ENCODE assay signal across 25 cellular contexts in genomic region chr17:72691017-72691416, GRCh38.
A peak's percentile ranks its signal among the peaks of the same experiment; 100 is the strongest.
DNase-seq lines count a peak whose midpoint lies in the region; ATAC-seq, FAIRE-seq and TF ChIP-seq lines count a peak whose summit lies in the region.
"Had no signal": no experiment of that assay in that cellular context is flagged by ENCODE, and none has a peak within 500 bp of the region (broad histone marks: within the 10 kb centered on the region; RNA-seq: fewer than 3 reads in every experiment).

No MANE protein-coding gene starts in this region.

- no peak overlapping the region for H3K27ac Mint-ChIP-seq in astrocyte (ENCODE audit: unreplicated experiment)
- H3K27ac Mint-ChIP-seq: IgD-negative memory B cell, T-helper 17 cell had no signal

- no peak for TF ChIP-seq RAD21 in SK-N-SH (IDR thresholded peaks at IDR 0.05; ENCODE audit: low read length)

- H3K4me3 ChIP-seq in SK-N-SH (ENCODE audit: low read depth in 2 of 2, low read length in 1 of 2) (no peak overlapping the region), astrocyte (ENCODE audit: insufficient read depth, low read depth, low read length) (no peak overlapping the region), osteoblast (ENCODE audit: insufficient read depth, low read length) (no peak overlapping the region)
- H3K4me3 ChIP-seq: Peyer's patch, SJCRH30 had no signal

- no peaks in the 10 kb centered on the region for H3K9me3 ChIP-seq in SK-N-SH
- no peaks in the 10 kb centered on the region for H3K9me3 ChIP-seq in astrocyte (ENCODE audit: insufficient read depth, low read depth, low read length)
- no peaks in the 10 kb centered on the region for H3K9me3 ChIP-seq in osteoblast (ENCODE audit: low read depth, low read length)
- H3K9me3 ChIP-seq: Peyer's patch had no signal

- peaks cover 12% of the 10 kb centered on the region for H3K36me3 Mint-ChIP-seq in astrocyte (ENCODE audit: low read depth, unreplicated experiment)

- H3K27me3 ChIP-seq in SK-N-SH (ENCODE audit: insufficient read depth), result no peaks in the 10 kb centered on the region
- no peaks in the 10 kb centered on the region for H3K27me3 ChIP-seq in astrocyte (ENCODE audit: insufficient read depth, low read length)
- no peaks in the 10 kb centered on the region for H3K27me3 ChIP-seq in osteoblast (ENCODE audit: insufficient read depth, low read length)
- H3K27me3 ChIP-seq: Peyer's patch had no signal

- FAIRE-seq in astrocyte (lab: Jason Lieb, UNC), result no peak

- H4K20me1 ChIP-seq in SK-N-SH (ENCODE audit: insufficient read depth), result no peaks in the 10 kb centered on the region
- H4K20me1 ChIP-seq in astrocyte (ENCODE audit: insufficient read depth, low read length), result no peaks in the 10 kb centered on the region
- H4K20me1 ChIP-seq in osteoblast (ENCODE audit: insufficient read depth, low read length), result no peaks in the 10 kb centered on the region

- no peak for ATAC-seq in SK-N-SH treated with all-trans-retinoic acid at 6 μM for 48 hours
- ATAC-seq: T-helper 17 cell had no signal

- TF ChIP-seq CTCF in SK-N-SH (IDR thresholded peaks at IDR 0.05) (no peak), astrocyte (IDR thresholded peaks at IDR 0.05; ENCODE audit: insufficient read depth, low read depth, low read length) (no peak), osteoblast (IDR thresholded peaks at IDR 0.05; ENCODE audit: extremely low read depth, low read depth, low read length) (no peak)

- H2AFZ ChIP-seq in SK-N-SH (ENCODE audit: low read depth) (no peak overlapping the region), astrocyte (ENCODE audit: low read depth, low read length) (no peak overlapping the region), osteoblast (ENCODE audit: low read length) (no peak overlapping the region)

- no peak overlapping the region for H3K9ac ChIP-seq in SK-N-SH
- peak overlapping the region; percentile 63 for H3K9ac ChIP-seq in astrocyte (ENCODE audit: low read length)

- peaks cover 18% of the 10 kb centered on the region for H3F3A ChIP-seq in SK-N-SH (replicated peaks; ENCODE audit: insufficient read depth)

- no peaks in the 10 kb centered on the region for H3K4me1 Mint-ChIP-seq in astrocyte (ENCODE audit: low read depth, unreplicated experiment)
- H3K4me1 Mint-ChIP-seq: IgD-negative memory B cell had no signal

- H3K9me3 Mint-ChIP-seq in astrocyte (ENCODE audit: unreplicated experiment), result peaks cover 5% of the 10 kb centered on the region
- H3K9me3 Mint-ChIP-seq: IgD-negative memory B cell had no signal

- no peaks in the 10 kb centered on the region for H3K9me2 ChIP-seq in SK-N-SH

- H3K79me2 ChIP-seq in SK-N-SH (ENCODE audit: insufficient read depth) (no peaks in the 10 kb centered on the region), astrocyte (ENCODE audit: insufficient read depth, low read length) (no peaks in the 10 kb centered on the region), osteoblast (ENCODE audit: insufficient read depth, low read length) (no peaks in the 10 kb centered on the region)

- no peaks in the 10 kb centered on the region for H3K36me3 ChIP-seq in SK-N-SH (replicated peaks in 1 of 2; ENCODE audit: control insufficient read depth in 1 of 2, insufficient read depth in 2 of 2, low read length in 1 of 2)
- no peaks in the 10 kb centered on the region for H3K36me3 ChIP-seq in astrocyte (ENCODE audit: insufficient read depth, low read length)
- H3K36me3 ChIP-seq in osteoblast (ENCODE audit: insufficient read depth, low read length), result no peaks in the 10 kb centered on the region
- H3K36me3 ChIP-seq: Peyer's patch, SJCRH30 had no signal

- DNase-seq in SK-N-SH (no peak), HCEC 1CT (peak; percentile 21), astrocyte (ENCODE audit: low read depth) (no peak), osteoblast (ENCODE audit: insufficient read length, low spot score, missing footprints) (peak; percentile 83), HUDEP-2 (lab: John Stamatoyannopoulos, UW; ENCODE audit: unreplicated experiment in 76 of 76) (no peak)
- DNase-seq in stimulated activated CD8-positive, alpha-beta memory T cell treated with anti-CD3 and anti-CD28 coated beads, Interleukin-4, amount 100 ng/mL, for 48 hours, result no peak
- no peak for DNase-seq in stimulated activated CD4-positive, alpha-beta T cell treated with anti-CD3 and anti-CD28 coated beads, Interleukin-4, amount 100 ng/mL, for 24 hours
- DNase-seq: DMS 273 treated with DMSO at 0.1 percent for 48 hours; GF-D8; H7; MV-4-11; NCI-H1105 treated with DMSO at 0.1 percent for 48 hours; NCI-H1694; NCI-H2081; NCI-H2171; NCI-H345; NCI-H524; NCI-H774; NK-92 treated with Interleukin-12 subunit alpha and Interleukin-12 subunit beta, amount 100 ng/mL, for 24 hours; Peyer's patch; SJCRH30; T-helper 17 cell had no signal

- WGBS in SK-N-SH (ENCODE audit: low lambda C conversion rate), result 79% methylated on average over 3 of the region's 3 CpGs

- POLR2A ChIA-PET in SK-N-SH (lab: Yijun Ruan, JAX), result no interaction called here

- CTCF ChIA-PET in SK-N-SH (lab: Yijun Ruan, JAX), result interaction anchor here (1.1 to 2.6 kb wide), 5 partner anchors 12 to 406 kb away, joined by 3 to 10 read pairs (median 4); no protein-coding TSS in a partner anchor

- H3K4me2 ChIP-seq in SK-N-SH (0 out of 2 replicates have a peak overlapping the region, but pooled peaks have one; percentile 4), astrocyte (ENCODE audit: low read length) (peak overlapping the region; percentile 58), osteoblast (ENCODE audit: insufficient read depth, low read length) (peak overlapping the region; percentile 3)

- H3K27ac ChIP-seq in SK-N-SH (ENCODE audit: low read depth in 2 of 2, low read length in 1 of 2) (peak overlapping the region in 1 of 2 experiments; percentile 91; a peak in 2 of 4 replicates), astrocyte (ENCODE audit: low read depth, low read length) (peak overlapping the region; percentile 91), osteoblast (ENCODE audit: low read depth, low read length) (peak overlapping the region; percentile 59)
- H3K27ac ChIP-seq: 22Rv1, Peyer's patch, SJCRH30 had no signal

- no peak overlapping the region for H3K4me3 Mint-ChIP-seq in astrocyte (ENCODE audit: unreplicated experiment)
- H3K4me3 Mint-ChIP-seq: IgD-negative memory B cell, T-helper 17 cell had no signal

- TF ChIP-seq EP300 in SK-N-SH (IDR thresholded peaks at IDR 0.05; ENCODE audit: borderline replicate concordance in 1 of 2, low read depth in 1 of 2, low read length in 1 of 2), result no peak

- H3K4me1 ChIP-seq in SK-N-SH (ENCODE audit: control insufficient read depth in 1 of 2, insufficient read depth in 2 of 2, low read depth in 1 of 2, low read length in 1 of 2), result peaks cover 12 to 18% of the 10 kb centered on the region in 2 experiments; a peak in 3 of 4 replicates
- peaks cover 16% of the 10 kb centered on the region for H3K4me1 ChIP-seq in astrocyte (ENCODE audit: insufficient read depth, low read length)
- H3K4me1 ChIP-seq in osteoblast (ENCODE audit: insufficient read depth, low read length), result peaks cover 17% of the 10 kb centered on the region
- H3K4me1 ChIP-seq: Peyer's patch, SJCRH30 had no signal

- peaks cover 6% of the 10 kb centered on the region for H3K27me3 Mint-ChIP-seq in astrocyte (ENCODE audit: low read depth, unreplicated experiment)
- H3K27me3 Mint-ChIP-seq: IgD-negative memory B cell, T-helper 17 cell had no signal

TF ChIP-seq in SK-N-SH, 30 proteins besides CTCF, POLR2A, EP300 and RAD21 (continues in another document):
- TF ChIP-seq MXI1 (IDR thresholded peaks at IDR 0.05; ENCODE audit: low read depth, low read length) (no peak), RCOR1 (IDR thresholded peaks at IDR 0.05; ENCODE audit: low read length) (no peak), GATA2 (CRISPR knock-in tag; IDR thresholded peaks at IDR 0.05) (no peak), FOXM1 (IDR thresholded peaks at IDR 0.05; ENCODE audit: low read depth) (no peak)
- TF ChIP-seq, protein P1, sequence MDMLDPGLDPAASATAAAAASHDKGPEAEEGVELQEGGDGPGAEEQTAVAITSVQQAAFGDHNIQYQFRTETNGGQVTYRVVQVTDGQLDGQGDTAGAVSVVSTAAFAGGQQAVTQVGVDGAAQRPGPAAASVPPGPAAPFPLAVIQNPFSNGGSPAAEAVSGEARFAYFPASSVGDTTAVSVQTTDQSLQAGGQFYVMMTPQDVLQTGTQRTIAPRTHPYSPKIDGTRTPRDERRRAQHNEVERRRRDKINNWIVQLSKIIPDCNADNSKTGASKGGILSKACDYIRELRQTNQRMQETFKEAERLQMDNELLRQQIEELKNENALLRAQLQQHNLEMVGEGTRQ (IDR thresholded peaks at IDR 0.05; ENCODE audit: borderline replicate concordance, low read depth, low read length), result no peak

TF ChIP-seq in SK-N-SH treated with all-trans-retinoic acid at 6 μM for 48 hours, 23 proteins besides CTCF, POLR2A, EP300 and RAD21:
- TF ChIP-seq TCF4 (CRISPR knock-in tag; IDR thresholded peaks at IDR 0.05; ENCODE audit: borderline replicate concordance), result no peak
- TF ChIP-seq ESRRG (CRISPR knock-in tag; IDR thresholded peaks at IDR 0.05), result no peak
- TF ChIP-seq ZNF565 (CRISPR knock-in tag; conservative IDR thresholded peaks at IDR 0.05; ENCODE audit: low read depth), result no peak
- TF ChIP-seq ARNTL (CRISPR knock-in tag; IDR thresholded peaks at IDR 0.05; ENCODE audit: borderline replicate concordance, low read depth), result no peak
- no peak for TF ChIP-seq ZNF8 (CRISPR knock-in tag; IDR thresholded peaks at IDR 0.05)
- TF ChIP-seq, protein P2, sequence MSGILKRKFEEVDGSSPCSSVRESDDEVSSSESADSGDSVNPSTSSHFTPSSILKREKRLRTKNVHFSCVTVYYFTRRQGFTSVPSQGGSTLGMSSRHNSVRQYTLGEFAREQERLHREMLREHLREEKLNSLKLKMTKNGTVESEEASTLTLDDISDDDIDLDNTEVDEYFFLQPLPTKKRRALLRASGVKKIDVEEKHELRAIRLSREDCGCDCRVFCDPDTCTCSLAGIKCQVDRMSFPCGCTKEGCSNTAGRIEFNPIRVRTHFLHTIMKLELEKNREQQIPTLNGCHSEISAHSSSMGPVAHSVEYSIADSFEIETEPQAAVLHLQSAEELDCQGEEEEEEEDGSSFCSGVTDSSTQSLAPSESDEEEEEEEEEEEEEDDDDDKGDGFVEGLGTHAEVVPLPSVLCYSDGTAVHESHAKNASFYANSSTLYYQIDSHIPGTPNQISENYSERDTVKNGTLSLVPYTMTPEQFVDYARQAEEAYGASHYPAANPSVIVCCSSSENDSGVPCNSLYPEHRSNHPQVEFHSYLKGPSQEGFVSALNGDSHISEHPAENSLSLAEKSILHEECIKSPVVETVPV (CRISPR knock-in tag; IDR thresholded peaks at IDR 0.05), result no peak
- no peak for TF ChIP-seq BACH2 (CRISPR knock-in tag; IDR thresholded peaks at IDR 0.05; ENCODE audit: borderline replicate concordance)

Comparison
In these comparisons a context has a peak if more than half of its experiments do, and no peak if none do; other contexts are left out.
1. DNase-seq: peak in HCEC 1CT (single experiment) and osteoblast (single experiment); none in SK-N-SH (single experiment), astrocyte (single experiment), stimulated activated CD8-positive, alpha-beta memory T cell treated with anti-CD3 and anti-CD28 coated beads, Interleukin-4, amount 100 ng/mL, for 48 hours (single experiment), HUDEP-2 (0 of 76) and stimulated activated CD4-positive, alpha-beta T cell treated with anti-CD3 and anti-CD28 coated beads, Interleukin-4, amount 100 ng/mL, for 24 hours (single experiment).
2. H3K4me2 ChIP-seq: peak in every context shown above with its lines; median percentile 58 in astrocyte; 4 in SK-N-SH; 3 in osteoblast.